ENCODE assay signal across 1 cellular context in the genomic region with DNA sequence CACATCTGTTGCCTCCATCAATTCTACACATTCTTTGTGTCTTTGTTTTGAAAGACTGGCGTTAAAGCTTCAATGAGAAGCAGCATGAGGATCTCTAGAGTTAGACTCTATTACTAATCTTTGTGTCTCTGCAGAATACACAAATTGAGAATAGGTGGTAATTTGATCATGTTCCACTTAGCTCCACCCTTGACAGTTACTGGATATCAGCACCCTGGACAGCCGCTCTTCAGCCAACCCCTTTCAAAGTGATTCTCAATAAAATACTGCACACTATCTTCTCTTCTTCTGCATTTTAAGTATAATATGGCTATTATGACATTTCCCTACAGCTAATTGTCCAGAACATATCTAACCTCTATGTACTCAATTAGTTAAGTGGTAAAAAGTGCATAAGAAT.
A peak's percentile ranks its signal among the peaks of the same experiment; 100 is the strongest.
TF ChIP-seq lines count a peak whose summit lies in the region.

No MANE protein-coding gene starts in this region.

TF ChIP-seq in liver, 16 proteins besides CTCF, POLR2A, EP300 and RAD21:
- TF ChIP-seq, protein P1, sequence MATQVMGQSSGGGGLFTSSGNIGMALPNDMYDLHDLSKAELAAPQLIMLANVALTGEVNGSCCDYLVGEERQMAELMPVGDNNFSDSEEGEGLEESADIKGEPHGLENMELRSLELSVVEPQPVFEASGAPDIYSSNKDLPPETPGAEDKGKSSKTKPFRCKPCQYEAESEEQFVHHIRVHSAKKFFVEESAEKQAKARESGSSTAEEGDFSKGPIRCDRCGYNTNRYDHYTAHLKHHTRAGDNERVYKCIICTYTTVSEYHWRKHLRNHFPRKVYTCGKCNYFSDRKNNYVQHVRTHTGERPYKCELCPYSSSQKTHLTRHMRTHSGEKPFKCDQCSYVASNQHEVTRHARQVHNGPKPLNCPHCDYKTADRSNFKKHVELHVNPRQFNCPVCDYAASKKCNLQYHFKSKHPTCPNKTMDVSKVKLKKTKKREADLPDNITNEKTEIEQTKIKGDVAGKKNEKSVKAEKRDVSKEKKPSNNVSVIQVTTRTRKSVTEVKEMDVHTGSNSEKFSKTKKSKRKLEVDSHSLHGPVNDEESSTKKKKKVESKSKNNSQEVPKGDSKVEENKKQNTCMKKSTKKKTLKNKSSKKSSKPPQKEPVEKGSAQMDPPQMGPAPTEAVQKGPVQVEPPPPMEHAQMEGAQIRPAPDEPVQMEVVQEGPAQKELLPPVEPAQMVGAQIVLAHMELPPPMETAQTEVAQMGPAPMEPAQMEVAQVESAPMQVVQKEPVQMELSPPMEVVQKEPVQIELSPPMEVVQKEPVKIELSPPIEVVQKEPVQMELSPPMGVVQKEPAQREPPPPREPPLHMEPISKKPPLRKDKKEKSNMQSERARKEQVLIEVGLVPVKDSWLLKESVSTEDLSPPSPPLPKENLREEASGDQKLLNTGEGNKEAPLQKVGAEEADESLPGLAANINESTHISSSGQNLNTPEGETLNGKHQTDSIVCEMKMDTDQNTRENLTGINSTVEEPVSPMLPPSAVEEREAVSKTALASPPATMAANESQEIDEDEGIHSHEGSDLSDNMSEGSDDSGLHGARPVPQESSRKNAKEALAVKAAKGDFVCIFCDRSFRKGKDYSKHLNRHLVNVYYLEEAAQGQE (IDR thresholded peaks at IDR 0.05): peak; percentile 99
- TF ChIP-seq, protein P2, sequence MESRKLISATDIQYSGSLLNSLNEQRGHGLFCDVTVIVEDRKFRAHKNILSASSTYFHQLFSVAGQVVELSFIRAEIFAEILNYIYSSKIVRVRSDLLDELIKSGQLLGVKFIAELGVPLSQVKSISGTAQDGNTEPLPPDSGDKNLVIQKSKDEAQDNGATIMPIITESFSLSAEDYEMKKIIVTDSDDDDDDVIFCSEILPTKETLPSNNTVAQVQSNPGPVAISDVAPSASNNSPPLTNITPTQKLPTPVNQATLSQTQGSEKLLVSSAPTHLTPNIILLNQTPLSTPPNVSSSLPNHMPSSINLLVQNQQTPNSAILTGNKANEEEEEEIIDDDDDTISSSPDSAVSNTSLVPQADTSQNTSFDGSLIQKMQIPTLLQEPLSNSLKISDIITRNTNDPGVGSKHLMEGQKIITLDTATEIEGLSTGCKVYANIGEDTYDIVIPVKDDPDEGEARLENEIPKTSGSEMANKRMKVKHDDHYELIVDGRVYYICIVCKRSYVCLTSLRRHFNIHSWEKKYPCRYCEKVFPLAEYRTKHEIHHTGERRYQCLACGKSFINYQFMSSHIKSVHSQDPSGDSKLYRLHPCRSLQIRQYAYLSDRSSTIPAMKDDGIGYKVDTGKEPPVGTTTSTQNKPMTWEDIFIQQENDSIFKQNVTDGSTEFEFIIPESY (IDR thresholded peaks at IDR 0.05): no peak
